ENCODE assay signal across 9 cellular contexts in the genomic region with DNA sequence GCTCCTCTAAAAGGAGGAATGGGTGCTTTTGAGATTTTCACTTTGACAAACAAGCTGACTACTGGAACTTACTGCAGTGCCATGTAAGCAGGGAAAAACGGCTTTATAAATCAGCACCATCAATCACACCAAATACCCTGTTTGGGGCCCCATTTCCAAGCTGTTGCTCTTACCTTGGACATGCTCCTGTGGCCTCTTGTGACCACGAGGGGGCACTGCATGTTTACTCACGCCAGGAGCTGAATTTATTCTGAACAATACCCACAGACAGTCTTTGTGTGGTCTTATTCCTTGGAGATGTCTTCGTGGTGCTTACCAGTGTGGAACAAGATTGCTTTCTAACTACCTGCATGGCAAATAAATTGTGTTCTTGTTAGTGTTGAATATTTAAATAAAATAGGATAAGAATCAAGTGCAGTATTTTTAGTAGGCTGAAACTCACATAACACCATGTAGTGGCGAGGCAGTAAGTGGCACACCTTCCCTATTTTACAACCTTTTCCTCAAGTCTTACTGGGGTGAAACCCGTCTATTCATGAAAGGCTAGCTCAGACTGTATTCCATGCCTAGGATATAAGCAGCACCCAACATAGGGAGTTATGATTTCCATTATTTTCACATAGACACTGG.
DNase-seq lines count a peak whose midpoint lies in the region; ATAC-seq, FAIRE-seq and TF ChIP-seq lines count a peak whose summit lies in the region.
"Had no signal": no experiment of that assay in that cellular context is flagged by ENCODE, and none has a peak within 500 bp of the region (broad histone marks: within the 10 kb centered on the region; RNA-seq: fewer than 3 reads in every experiment).

No MANE protein-coding gene starts in this region.

- no TSS peak for BruUV-seq in GM12878 (replicated peaks; lab: Mats Ljungman, UMichigan)

- H3K4me1 ChIP-seq in GM12878 (ENCODE audit: control insufficient read depth, insufficient read depth, low read length) (no peaks in the 10 kb centered on the region), spleen (no peaks in the 10 kb centered on the region)

- TF ChIP-seq RAD21 in GM12878 (IDR thresholded peaks at IDR 0.05; ENCODE audit: insufficient read depth, low read depth, low read length), result peak; percentile 83

- H3K4me2 ChIP-seq in GM12878 (ENCODE audit: control insufficient read depth, insufficient read depth), result no peak overlapping the region

- intact Hi-C loops in GM12878 (cut with micrococcal nuclease; ENCODE audit: unreplicated experiment), result loop anchor here (1.0 kb wide), 2 partner anchors 588 to 1405 kb away; no protein-coding TSS in a partner anchor
- intact Hi-C loops in spleen (cut with DNase I; ENCODE audit: low total_unique reads), result loop anchor here (10.0 kb wide), 1 partner anchor 584 kb away; no protein-coding TSS in a partner anchor

- SMC1A ChIA-PET in GM12878 (lab: Charles Lee; ENCODE audit: uncharacterized antibody, unreplicated experiment), result interaction anchor here (1.1 to 1.6 kb wide), 3 partner anchors 22 to 1404 kb away, joined by 3 to 11 read pairs (median 8); no protein-coding TSS in a partner anchor

- no peak overlapping the region for H3K9ac ChIP-seq in GM12878 (ENCODE audit: control insufficient read depth, insufficient read depth, low read length)

- peak; percentile 78 for FAIRE-seq in GM12878 (lab: Jason Lieb, UNC)

- H2AFZ ChIP-seq in GM12878 (ENCODE audit: control insufficient read depth, low read depth, low read length), result no peak overlapping the region

- no peaks in the 10 kb centered on the region for H4K20me1 ChIP-seq in GM12878 (ENCODE audit: control insufficient read depth, insufficient read depth)

- peak; percentile 72 for DNase-seq in NCI-H748 (lab: John Stamatoyannopoulos, UW; ENCODE audit: unreplicated experiment)
- no peak for DNase-seq in GM12878 (ENCODE audit: low read depth, low spot score)
- peak; percentile 36 for DNase-seq in iPS DF 4.7 (ENCODE audit: extremely low read depth, low spot score)
- DNase-seq in spleen, result peak; percentile 76
- no peak for DNase-seq in amniotic stem cell (lab: John Stamatoyannopoulos, UW)
- DNase-seq: naive B cell had no signal

- 2% methylated on average over 6 of the region's 6 CpGs for WGBS in GM12878 (ENCODE audit: insufficient coverage, insufficient replicate concordance, low lambda C conversion rate, missing lambda C conversion rate)
- 35 to 39% (median 35%) methylated on average over 6 of the region's 6 CpGs for WGBS in spleen, 5 donors

- no peaks in the 10 kb centered on the region for H3K79me2 ChIP-seq in GM12878 (ENCODE audit: control insufficient read depth, insufficient read depth, low read length)

- RAD21 ChIA-PET in GM12878 (lab: Charles Lee; ENCODE audit: unreplicated experiment), result interaction anchor here (0.5 to 1.4 kb wide), 5 partner anchors 10 to 1404 kb away, joined by 3 to 13 read pairs (median 3); no protein-coding TSS in a partner anchor

- TF ChIP-seq CTCF in C4-2B (conservative IDR thresholded peaks at IDR 0.05) (peak; percentile 90), GM12878 (IDR thresholded peaks at IDR 0.05 in 2 of 3, conservative IDR thresholded peaks at IDR 0.05 in 1 of 3; ENCODE audit: control insufficient read depth in 2 of 3, extremely low read depth in 1 of 3, insufficient read depth in 1 of 3, low read depth in 3 of 3, low read length in 3 of 3) (peak; percentile 73 to 75 (median 74)), spleen (IDR thresholded peaks at IDR 0.05 in 8 of 11, conservative IDR thresholded peaks at IDR 0.05 in 3 of 11) (peak in 10 of 11 experiments; percentile 41 to 77 (median 68))

- H3K27ac ChIP-seq in C4-2B, result no peak overlapping the region
- H3K27ac ChIP-seq in GM12878 (ENCODE audit: control insufficient read depth, insufficient read depth), result no peak overlapping the region
- no peak overlapping the region for H3K27ac ChIP-seq in spleen

- in situ Hi-C loops in GM12878 (cut with MboI), result no loop called here

- POLR2A ChIA-PET in GM12878 (lab: Charles Lee), result no interaction called here

- no peak for TF ChIP-seq EP300 in GM12878 (IDR thresholded peaks at IDR 0.05; ENCODE audit: borderline replicate concordance in 1 of 2, control insufficient read depth in 1 of 2, low read depth in 2 of 2, low read length in 2 of 2)

- H3K27me3 ChIP-seq in GM12878 (replicated peaks in 1 of 2; ENCODE audit: control insufficient read depth in 2 of 2, insufficient read depth in 2 of 2, low read length in 1 of 2), result no peaks in the 10 kb centered on the region
- H3K27me3 ChIP-seq in spleen (replicated peaks in 1 of 7), result no peaks in the 10 kb centered on the region

- CTCF ChIA-PET in GM12878 (lab: Yijun Ruan, JAX), result interaction anchor here (0.8 to 5.7 kb wide), 9 partner anchors 9 to 1404 kb away, joined by 3 to 45 read pairs (median 4); no protein-coding TSS in a partner anchor

- ATAC-seq in GM18858 (IDR thresholded peaks at IDR 0.05; ENCODE audit: unreplicated experiment) (peak; percentile 73), HG03175 (IDR thresholded peaks at IDR 0.05; ENCODE audit: unreplicated experiment) (peak; percentile 80), GM12878 (peak; percentile 90)

- no peaks in the 10 kb centered on the region for H3K36me3 ChIP-seq in GM12878 (ENCODE audit: control insufficient read depth in 2 of 2, insufficient read depth in 2 of 2, low read length in 1 of 2)
- no peaks in the 10 kb centered on the region for H3K36me3 ChIP-seq in spleen

- H3K9me3 ChIP-seq in GM12878 (replicated peaks; ENCODE audit: control insufficient read depth, insufficient read depth, low read length) (no peaks in the 10 kb centered on the region), spleen (no peaks in the 10 kb centered on the region)

- TF ChIP-seq POLR2A in GM12878 (IDR thresholded peaks at IDR 0.05; ENCODE audit: low read depth, low read length) (no peak), spleen (IDR thresholded peaks at IDR 0.05) (no peak)

- H3K4me3 ChIP-seq in GM12878 (no peak overlapping the region), spleen (no peak overlapping the region)

TF ChIP-seq in GM12878, 131 proteins besides CTCF, POLR2A, EP300 and RAD21:
- TF ChIP-seq, protein P1, sequence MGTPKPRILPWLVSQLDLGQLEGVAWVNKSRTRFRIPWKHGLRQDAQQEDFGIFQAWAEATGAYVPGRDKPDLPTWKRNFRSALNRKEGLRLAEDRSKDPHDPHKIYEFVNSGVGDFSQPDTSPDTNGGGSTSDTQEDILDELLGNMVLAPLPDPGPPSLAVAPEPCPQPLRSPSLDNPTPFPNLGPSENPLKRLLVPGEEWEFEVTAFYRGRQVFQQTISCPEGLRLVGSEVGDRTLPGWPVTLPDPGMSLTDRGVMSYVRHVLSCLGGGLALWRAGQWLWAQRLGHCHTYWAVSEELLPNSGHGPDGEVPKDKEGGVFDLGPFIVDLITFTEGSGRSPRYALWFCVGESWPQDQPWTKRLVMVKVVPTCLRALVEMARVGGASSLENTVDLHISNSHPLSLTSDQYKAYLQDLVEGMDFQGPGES (IDR thresholded peaks at IDR 0.05), result no peak
- TF ChIP-seq NR2C1 (IDR thresholded peaks at IDR 0.05), result no peak
- no peak for TF ChIP-seq ATF7 (IDR thresholded peaks at IDR 0.05; ENCODE audit: low read depth)
- no peak for TF ChIP-seq GATAD2B (conservative IDR thresholded peaks at IDR 0.05; ENCODE audit: low read depth)
- no peak for TF ChIP-seq ZNF217 (IDR thresholded peaks at IDR 0.05)
- TF ChIP-seq CREM (IDR thresholded peaks at IDR 0.05; ENCODE audit: low read depth), result no peak
- TF ChIP-seq SMC3 (IDR thresholded peaks at IDR 0.05; ENCODE audit: borderline replicate concordance, low read length), result peak; percentile 80
- TF ChIP-seq, protein P2, sequence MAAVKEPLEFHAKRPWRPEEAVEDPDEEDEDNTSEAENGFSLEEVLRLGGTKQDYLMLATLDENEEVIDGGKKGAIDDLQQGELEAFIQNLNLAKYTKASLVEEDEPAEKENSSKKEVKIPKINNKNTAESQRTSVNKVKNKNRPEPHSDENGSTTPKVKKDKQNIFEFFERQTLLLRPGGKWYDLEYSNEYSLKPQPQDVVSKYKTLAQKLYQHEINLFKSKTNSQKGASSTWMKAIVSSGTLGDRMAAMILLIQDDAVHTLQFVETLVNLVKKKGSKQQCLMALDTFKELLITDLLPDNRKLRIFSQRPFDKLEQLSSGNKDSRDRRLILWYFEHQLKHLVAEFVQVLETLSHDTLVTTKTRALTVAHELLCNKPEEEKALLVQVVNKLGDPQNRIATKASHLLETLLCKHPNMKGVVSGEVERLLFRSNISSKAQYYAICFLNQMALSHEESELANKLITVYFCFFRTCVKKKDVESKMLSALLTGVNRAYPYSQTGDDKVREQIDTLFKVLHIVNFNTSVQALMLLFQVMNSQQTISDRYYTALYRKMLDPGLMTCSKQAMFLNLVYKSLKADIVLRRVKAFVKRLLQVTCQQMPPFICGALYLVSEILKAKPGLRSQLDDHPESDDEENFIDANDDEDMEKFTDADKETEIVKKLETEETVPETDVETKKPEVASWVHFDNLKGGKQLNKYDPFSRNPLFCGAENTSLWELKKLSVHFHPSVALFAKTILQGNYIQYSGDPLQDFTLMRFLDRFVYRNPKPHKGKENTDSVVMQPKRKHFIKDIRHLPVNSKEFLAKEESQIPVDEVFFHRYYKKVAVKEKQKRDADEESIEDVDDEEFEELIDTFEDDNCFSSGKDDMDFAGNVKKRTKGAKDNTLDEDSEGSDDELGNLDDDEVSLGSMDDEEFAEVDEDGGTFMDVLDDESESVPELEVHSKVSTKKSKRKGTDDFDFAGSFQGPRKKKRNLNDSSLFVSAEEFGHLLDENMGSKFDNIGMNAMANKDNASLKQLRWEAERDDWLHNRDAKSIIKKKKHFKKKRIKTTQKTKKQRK (IDR thresholded peaks at IDR 0.05; ENCODE audit: low read depth, low read length), result no peak
- no peak for TF ChIP-seq ZNF384 (IDR thresholded peaks at IDR 0.05; ENCODE audit: borderline replicate concordance, low read depth, low read length)
- 0 out of 2 replicates have a peak, but pooled peaks have one; percentile 26 for TF ChIP-seq YY1 (IDR thresholded peaks at IDR 0.05; ENCODE audit: low read depth, low read length)

Comparison
In these comparisons a context has a peak if more than half of its experiments do, and no peak if none do; other contexts are left out.
1. DNase-seq: peak in NCI-H748 (single experiment), iPS DF 4.7 (single experiment) and spleen (single experiment); none in GM12878 (single experiment) and amniotic stem cell (single experiment).
2. Peak in every context shown above with its lines, with median percentiles within 50 percentile points of each other: CTCF ChIP-seq and ATAC-seq.